In the genomic region with DNA sequence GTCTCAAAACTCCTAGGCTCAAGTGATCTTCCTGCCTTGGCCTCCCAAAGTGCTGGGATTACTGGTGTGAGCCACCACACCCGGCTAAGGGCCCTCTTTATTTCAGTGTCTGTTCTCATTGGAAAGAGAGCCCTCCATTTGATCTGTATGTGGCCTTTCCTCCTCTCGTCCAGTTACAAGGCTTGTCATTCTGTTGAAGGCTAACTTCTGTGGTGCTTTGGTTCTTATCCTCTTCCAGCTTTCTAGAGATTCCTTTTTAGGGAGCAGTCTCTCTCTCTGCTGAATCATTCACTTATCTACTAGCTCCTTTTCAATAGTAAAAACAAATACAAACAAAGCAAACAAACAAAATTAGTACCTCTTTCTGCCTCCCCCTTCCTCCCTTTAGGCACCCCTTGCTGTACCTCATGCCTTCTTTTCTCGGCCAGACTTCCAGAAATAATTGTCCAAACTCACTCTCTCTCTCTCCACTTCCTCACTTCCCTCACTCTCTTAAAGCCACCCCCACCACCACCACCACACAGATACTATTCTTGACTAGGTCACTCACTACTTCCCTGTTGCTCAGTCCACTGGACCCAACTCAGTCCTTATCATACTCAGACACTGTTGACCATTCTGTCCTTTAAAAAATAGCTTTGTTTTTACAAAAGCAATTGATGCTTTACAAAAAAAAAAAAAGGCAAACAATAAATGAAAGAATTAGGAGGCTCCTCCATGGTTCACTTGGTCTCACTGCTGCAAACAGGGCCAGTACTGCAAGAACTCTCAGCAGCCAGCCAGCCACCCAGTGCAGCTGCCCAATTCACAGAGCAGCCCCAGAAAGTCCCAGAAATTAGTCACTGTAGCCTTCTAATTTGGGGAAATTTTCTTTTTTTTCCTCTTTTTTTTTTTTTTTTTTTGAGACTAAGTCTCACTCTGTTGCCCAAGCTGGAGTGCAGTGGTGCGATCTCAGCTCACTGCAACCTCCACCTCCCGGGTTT, we compare ENCODE assay signal across 1 cellular context.
TF ChIP-seq lines count a peak whose summit lies in the region.

No MANE protein-coding gene starts in this region.

TF ChIP-seq in IMR-90, 13 proteins besides CTCF, POLR2A, EP300 and RAD21:
- TF ChIP-seq RFX5 (IDR thresholded peaks at IDR 0.05; ENCODE audit: low read depth, low read length) (no peak), CHD1 (IDR thresholded peaks at IDR 0.05; ENCODE audit: low read depth, low read length) (no peak), BHLHE40 (IDR thresholded peaks at IDR 0.05; ENCODE audit: low read depth, low read length) (no peak), RCOR1 (IDR thresholded peaks at IDR 0.05; ENCODE audit: insufficient replicate concordance, low read length) (no peak), MAZ (IDR thresholded peaks at IDR 0.05; ENCODE audit: borderline replicate concordance, low read depth, low read length) (no peak), SMC3 (IDR thresholded peaks at IDR 0.05; ENCODE audit: low read depth, low read length) (no peak), MAFK (IDR thresholded peaks at IDR 0.05; ENCODE audit: low read depth, low read length) (no peak), CEBPB (IDR thresholded peaks at IDR 0.05; ENCODE audit: low read depth, low read length) (no peak)
- TF ChIP-seq, protein P1, sequence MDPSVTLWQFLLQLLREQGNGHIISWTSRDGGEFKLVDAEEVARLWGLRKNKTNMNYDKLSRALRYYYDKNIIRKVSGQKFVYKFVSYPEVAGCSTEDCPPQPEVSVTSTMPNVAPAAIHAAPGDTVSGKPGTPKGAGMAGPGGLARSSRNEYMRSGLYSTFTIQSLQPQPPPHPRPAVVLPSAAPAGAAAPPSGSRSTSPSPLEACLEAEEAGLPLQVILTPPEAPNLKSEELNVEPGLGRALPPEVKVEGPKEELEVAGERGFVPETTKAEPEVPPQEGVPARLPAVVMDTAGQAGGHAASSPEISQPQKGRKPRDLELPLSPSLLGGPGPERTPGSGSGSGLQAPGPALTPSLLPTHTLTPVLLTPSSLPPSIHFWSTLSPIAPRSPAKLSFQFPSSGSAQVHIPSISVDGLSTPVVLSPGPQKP (IDR thresholded peaks at IDR 0.05; ENCODE audit: borderline replicate concordance, low read depth, low read length): no peak
